In the genomic region with DNA sequence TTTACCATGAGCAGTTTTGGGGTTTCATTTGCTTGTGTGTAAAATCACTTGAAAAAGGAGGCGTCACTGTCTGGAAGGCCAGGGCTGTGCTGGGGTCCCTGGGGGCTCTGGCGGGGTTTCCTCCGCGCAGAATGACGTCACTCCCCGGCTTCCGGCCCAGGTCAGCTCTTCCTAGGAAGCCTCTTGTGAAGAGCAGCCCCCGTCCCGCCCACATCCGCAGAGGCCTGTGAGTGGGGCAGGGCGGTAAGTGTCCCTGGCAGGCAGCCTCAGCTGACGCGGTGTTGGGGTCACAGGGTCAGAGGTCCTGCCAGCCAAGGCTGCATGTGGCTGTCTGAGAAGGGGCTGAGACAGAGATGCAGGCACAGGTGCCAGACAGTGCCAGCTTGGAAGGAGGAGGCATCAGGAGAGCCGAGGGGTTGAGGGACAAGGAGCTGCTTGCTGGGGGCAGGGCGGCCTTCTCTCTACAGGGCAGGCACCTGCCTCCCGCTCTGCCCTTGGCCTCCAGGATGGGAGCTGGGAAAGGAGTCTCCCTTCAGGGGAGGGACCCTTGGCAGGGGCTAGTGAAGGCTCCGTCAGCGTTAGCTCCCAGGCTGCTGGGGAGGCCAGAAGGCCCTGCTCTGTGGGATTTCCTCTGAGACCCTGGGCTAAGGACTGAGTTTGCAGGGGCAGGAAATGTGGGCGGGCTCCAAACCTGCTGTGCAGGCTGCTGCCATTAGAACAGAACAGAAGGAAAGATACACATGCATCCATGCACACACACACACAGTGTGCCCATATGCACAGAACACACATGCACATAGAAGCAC, we compare ENCODE assay signal across 8 cellular contexts.
A peak's percentile ranks its signal among the peaks of the same experiment; 100 is the strongest.
DNase-seq lines count a peak whose midpoint lies in the region; ATAC-seq and TF ChIP-seq lines count a peak whose summit lies in the region.
"Not testable (repeated sequence)": the region's sequence is repeated elsewhere in the genome, so short reads cannot be mapped to it uniquely, and the experiment has no call there.

No MANE protein-coding gene starts in this region.

- not testable (repeated sequence) for H3K4me1 Mint-ChIP-seq in naive thymus-derived CD8-positive, alpha-beta T cell

- not testable (repeated sequence) for H3K4me3 ChIP-seq in Panc1 (ENCODE audit: low read depth in 2 of 2, low read length in 2 of 2); upper lobe of right lung

- ATAC-seq in GM18511 (IDR thresholded peaks at IDR 0.05; ENCODE audit: unreplicated experiment) (peak; percentile 49), GM21360 (IDR thresholded peaks at IDR 0.05; ENCODE audit: unreplicated experiment) (peak; percentile 41), HG03097 (IDR thresholded peaks at IDR 0.05; ENCODE audit: low FRiP score, unreplicated experiment) (peak; percentile 54), Panc1 (peak; percentile 82), left cardiac atrium (peak; percentile 90 to 93), upper lobe of right lung (peak; percentile 80)
- ATAC-seq in activated naive CD4-positive, alpha-beta T cell treated with anti-CD3 and anti-CD28 coated beads, Interleukin-2, amount 50 U/mL, for 72 hours = peak; percentile 82 to 92
- peak; percentile 83 to 85 for ATAC-seq in naive thymus-derived CD8-positive, alpha-beta T cell

- intact Hi-C loops in Panc1 (cut with micrococcal nuclease; ENCODE audit: unreplicated experiment); left cardiac atrium (cut with DNase I); upper lobe of right lung (cut with DNase I): not testable (repeated sequence)

- H3K27me3 ChIP-seq in Panc1 (ENCODE audit: control insufficient read depth, insufficient read depth, low read length); upper lobe of right lung: not testable (repeated sequence)

- not testable (repeated sequence) for H3K36me3 ChIP-seq in Panc1 (ENCODE audit: control insufficient read depth, insufficient read depth, low read length); upper lobe of right lung

- TF ChIP-seq CTCF in Panc1 (IDR thresholded peaks at IDR 0.05); upper lobe of right lung (IDR thresholded peaks at IDR 0.05): not testable (repeated sequence)

- POLR2A ChIA-PET in Panc1 (lab: Charles Lee); naive thymus-derived CD8-positive, alpha-beta T cell (lab: Charles Lee): not testable (repeated sequence)

- not testable (repeated sequence) for H3K4me1 ChIP-seq in Panc1 (ENCODE audit: control insufficient read depth, insufficient read depth, low read length); upper lobe of right lung

- H3K9me3 ChIP-seq in Panc1 (ENCODE audit: control insufficient read depth, insufficient read depth, low read depth, low read length); upper lobe of right lung: not testable (repeated sequence)

- H3K27ac Mint-ChIP-seq in activated naive CD4-positive, alpha-beta T cell treated with anti-CD3 and anti-CD28 coated beads, Interleukin-2, amount 50 U/mL, for 72 hours; naive thymus-derived CD8-positive, alpha-beta T cell: not testable (repeated sequence)

- BruUV-seq in Panc1 (replicated peaks; lab: Mats Ljungman, UMichigan) = not testable (repeated sequence)

- not testable (repeated sequence) for H3K9me3 Mint-ChIP-seq in activated naive CD4-positive, alpha-beta T cell treated with anti-CD3 and anti-CD28 coated beads, Interleukin-2, amount 50 U/mL, for 72 hours; naive thymus-derived CD8-positive, alpha-beta T cell

- not testable (repeated sequence) for DNase-seq in Panc1 (ENCODE audit: low read depth, low spot score); activated naive CD4-positive, alpha-beta T cell treated with anti-CD3 and anti-CD28 coated beads, Interleukin-2, amount 50 U/mL, for 72 hours (ENCODE audit: low spot score in 2 of 2); left cardiac atrium; naive thymus-derived CD8-positive, alpha-beta T cell; upper lobe of right lung

- not testable (repeated sequence) for H3K27me3 Mint-ChIP-seq in naive thymus-derived CD8-positive, alpha-beta T cell

- H3K36me3 Mint-ChIP-seq in activated naive CD4-positive, alpha-beta T cell treated with anti-CD3 and anti-CD28 coated beads, Interleukin-2, amount 50 U/mL, for 72 hours; naive thymus-derived CD8-positive, alpha-beta T cell: not testable (repeated sequence)

- CTCF ChIA-PET in Panc1 (lab: Charles Lee) = not testable (repeated sequence)

- H3K4me3 Mint-ChIP-seq in naive thymus-derived CD8-positive, alpha-beta T cell = not testable (repeated sequence)

- in situ Hi-C loops in Panc1 (cut with HindIII; ENCODE audit: low pct_unique_long_range_greater_than_20kb, low sequenced_read_pairs) = not testable (repeated sequence)

- H3K27ac ChIP-seq in Panc1 (ENCODE audit: low read length); upper lobe of right lung: not testable (repeated sequence)

Comparison
In these comparisons a context has a peak if more than half of its experiments do, and no peak if none do; other contexts are left out.
1. ATAC-seq: peak in every context shown above with its lines; median percentile 92 in left cardiac atrium; 87 in activated naive CD4-positive, alpha-beta T cell treated with anti-CD3 and anti-CD28 coated beads, Interleukin-2, amount 50 U/mL, for 72 hours; 84 in naive thymus-derived CD8-positive, alpha-beta T cell; 82 in Panc1; 80 in upper lobe of right lung; 54 in HG03097; 49 in GM18511; 41 in GM21360.